In genomic region chr2:85564144-85564563, GRCh38 we compare ENCODE assay signal across 14 cellular contexts. TPM values are rescaled to one million over a fixed set of nuclear protein-coding genes. Genes with fewer than 3 reads are reported as not detected.
DNase-seq lines count a peak whose midpoint lies in the region; ATAC-seq and TF ChIP-seq lines count a peak whose summit lies in the region.
"Had no signal": no experiment of that assay in that cellular context is flagged by ENCODE, and none has a peak within 500 bp of the region (broad histone marks: within the 10 kb centered on the region; RNA-seq: fewer than 3 reads in every experiment).

No MANE protein-coding gene starts in this region.

- no peaks in the 10 kb centered on the region for H3K9me3 Mint-ChIP-seq in stimulated activated naive CD8-positive, alpha-beta T cell treated with anti-CD3 and anti-CD28 coated beads, Interleukin-15, Interleukin-2, amounts not matched to agents 100 ng/mL and 50 ng/mL, for 24 hours
- H3K9me3 Mint-ChIP-seq in activated naive CD8-positive, alpha-beta T cell treated with anti-CD3 and anti-CD28 coated beads, Interleukin-2, amount 10 ng/mL, durations not matched to agents 7 days and 5 days, result no peaks in the 10 kb centered on the region

- peaks cover 17% of the 10 kb centered on the region for H3K4me1 ChIP-seq in upper lobe of right lung

- no peaks in the 10 kb centered on the region for H3K36me3 Mint-ChIP-seq in stimulated activated naive CD8-positive, alpha-beta T cell treated with anti-CD3 and anti-CD28 coated beads, Interleukin-15, Interleukin-2, amounts not matched to agents 100 ng/mL and 50 ng/mL, for 24 hours (ENCODE audit: low read depth)
- H3K36me3 Mint-ChIP-seq in activated naive CD8-positive, alpha-beta T cell treated with anti-CD3 and anti-CD28 coated beads, Interleukin-2, amount 10 ng/mL, durations not matched to agents 7 days and 5 days, result no peaks in the 10 kb centered on the region

- no peak for DNase-seq in stimulated activated naive CD8-positive, alpha-beta T cell treated with anti-CD3 and anti-CD28 coated beads, Interleukin-15, Interleukin-2, amounts not matched to agents 100 U/mL and 50 U/mL, for 24 hours
- peak; percentile 90 for DNase-seq in MV-4-11 (lab: John Stamatoyannopoulos, UW)
- no peak for DNase-seq in activated naive CD8-positive, alpha-beta T cell treated with anti-CD3 and anti-CD28 coated beads, Interleukin-2, amount 10 ng/mL, durations not matched to agents 7 days and 5 days
- DNase-seq in upper lobe of right lung, result no peak
- DNase-seq in GF-D8 (lab: John Stamatoyannopoulos, UW), result no peak
- DNase-seq in hypothalamus (lab: John Stamatoyannopoulos, UW), result no peak
- DNase-seq in Ammon's horn (ENCODE audit: low spot score), result no peak
- DNase-seq: NCI-H2107; stimulated activated CD8-positive, alpha-beta memory T cell treated with anti-CD3 and anti-CD28 coated beads, Interleukin-4, amount 100 ng/mL, for 48 hours; transverse colon; WERI-Rb-1 had no signal

- ATAC-seq in stimulated activated naive CD8-positive, alpha-beta T cell treated with anti-CD3 and anti-CD28 coated beads, Interleukin-15, Interleukin-2, amounts not matched to agents 100 U/mL and 50 U/mL, for 24 hours, result no peak
- no peak for ATAC-seq in activated naive CD8-positive, alpha-beta T cell treated with anti-CD3 and anti-CD28 coated beads, Interleukin-2, amount 10 ng/mL, durations not matched to agents 7 days and 5 days (ENCODE audit: low read depth)
- ATAC-seq in upper lobe of right lung, result peak; percentile 31

- no peak for TF ChIP-seq CTCF in upper lobe of right lung (IDR thresholded peaks at IDR 0.05)

- H3K27me3 ChIP-seq in upper lobe of right lung, result no peaks in the 10 kb centered on the region
- H3K27me3 ChIP-seq: transverse colon had no signal

- no peaks in the 10 kb centered on the region for H3K27me3 Mint-ChIP-seq in stimulated activated naive CD8-positive, alpha-beta T cell treated with anti-CD3 and anti-CD28 coated beads, Interleukin-15, Interleukin-2, amounts not matched to agents 100 ng/mL and 50 ng/mL, for 24 hours
- H3K27me3 Mint-ChIP-seq in activated naive CD8-positive, alpha-beta T cell treated with anti-CD3 and anti-CD28 coated beads, Interleukin-2, amount 10 ng/mL, durations not matched to agents 7 days and 5 days, result no peaks in the 10 kb centered on the region

- no peaks in the 10 kb centered on the region for H3K9me3 ChIP-seq in upper lobe of right lung
- H3K9me3 ChIP-seq: HAP-1, transverse colon had no signal

- peaks cover 2% of the 10 kb centered on the region for H3K36me3 ChIP-seq in upper lobe of right lung
- H3K36me3 ChIP-seq: transverse colon had no signal

- H3K4me1 Mint-ChIP-seq in stimulated activated naive CD8-positive, alpha-beta T cell treated with anti-CD3 and anti-CD28 coated beads, Interleukin-15, Interleukin-2, amounts not matched to agents 100 ng/mL and 50 ng/mL, for 24 hours (ENCODE audit: low read depth), result peaks cover 34% of the 10 kb centered on the region
- peaks cover 24% of the 10 kb centered on the region for H3K4me1 Mint-ChIP-seq in activated naive CD8-positive, alpha-beta T cell treated with anti-CD3 and anti-CD28 coated beads, Interleukin-2, amount 10 ng/mL, durations not matched to agents 7 days and 5 days

- peak overlapping the region; percentile 41 for H3K27ac Mint-ChIP-seq in stimulated activated naive CD8-positive, alpha-beta T cell treated with anti-CD3 and anti-CD28 coated beads, Interleukin-15, Interleukin-2, amounts not matched to agents 100 ng/mL and 50 ng/mL, for 24 hours
- H3K27ac Mint-ChIP-seq in activated naive CD8-positive, alpha-beta T cell treated with anti-CD3 and anti-CD28 coated beads, Interleukin-2, amount 10 ng/mL, durations not matched to agents 7 days and 5 days, result peak overlapping the region; percentile 37

- intact Hi-C loops in upper lobe of right lung (cut with DNase I), result no loop called here

- H3K4me3 ChIP-seq in upper lobe of right lung, result no peak overlapping the region
- H3K4me3 ChIP-seq: HAP-1, transverse colon had no signal

- H3K4me3 Mint-ChIP-seq in stimulated activated naive CD8-positive, alpha-beta T cell treated with anti-CD3 and anti-CD28 coated beads, Interleukin-15, Interleukin-2, amounts not matched to agents 100 ng/mL and 50 ng/mL, for 24 hours, result no peak overlapping the region
- peak overlapping the region; percentile 5 for H3K4me3 Mint-ChIP-seq in activated naive CD8-positive, alpha-beta T cell treated with anti-CD3 and anti-CD28 coated beads, Interleukin-2, amount 10 ng/mL, durations not matched to agents 7 days and 5 days

- H3K27ac ChIP-seq in upper lobe of right lung, result no peak overlapping the region
- H3K27ac ChIP-seq: transverse colon, WERI-Rb-1 had no signal

- POLR2A ChIA-PET in activated naive CD8-positive, alpha-beta T cell treated with anti-CD3 and anti-CD28 coated beads, Interleukin-2, amount 10 ng/mL, durations not matched to agents 7 days and 5 days (lab: Charles Lee), result interaction anchor here (0.6 to 1.3 kb wide), 2 partner anchors 25 to 145 kb away, joined by 3 to 6 read pairs; partner anchors contain the start of genes MAT2A and SH2D6

RNA-seq across cellular contexts. Expression of gene GGCX, which starts 2.9 kb away (rescaled TPM):
- 10 to 100 TPM; 24.8 to 26.8 TPM for total RNA-seq in activated naive CD8-positive, alpha-beta T cell treated with anti-CD3 and anti-CD28 coated beads, Interleukin-2, amount 10 ng/mL, durations not matched to agents 7 days and 5 days
- 73.2 TPM for total RNA-seq in upper lobe of right lung

RNA-seq across cellular contexts. Expression of gene VAMP8, which starts 13.2 kb away (rescaled TPM):
- total RNA-seq in activated naive CD8-positive, alpha-beta T cell treated with anti-CD3 and anti-CD28 coated beads, Interleukin-2, amount 10 ng/mL, durations not matched to agents 7 days and 5 days, result 100 to 1,000 TPM; 128 to 135 TPM
- total RNA-seq in upper lobe of right lung, result 235 TPM

RNA-seq across cellular contexts. Expression of gene VAMP5, which starts 20.1 kb away (rescaled TPM):
- 10 to 100 TPM; 66.7 to 70.8 TPM for total RNA-seq in activated naive CD8-positive, alpha-beta T cell treated with anti-CD3 and anti-CD28 coated beads, Interleukin-2, amount 10 ng/mL, durations not matched to agents 7 days and 5 days
- total RNA-seq in upper lobe of right lung, result 84.8 TPM
- total RNA-seq: SK-MEL-5 had no signal

RNA-seq across cellular contexts. Expression of gene MAT2A, which starts 25.2 kb away (rescaled TPM):
- 100 to 1,000 TPM; 218 to 222 TPM for total RNA-seq in activated naive CD8-positive, alpha-beta T cell treated with anti-CD3 and anti-CD28 coated beads, Interleukin-2, amount 10 ng/mL, durations not matched to agents 7 days and 5 days
- total RNA-seq in upper lobe of right lung, result 212 TPM

RNA-seq across cellular contexts. Expression of gene RNF181, which starts 31.4 kb away (rescaled TPM):
- 10 to 100 TPM; 96.4 to 97.4 TPM for total RNA-seq in activated naive CD8-positive, alpha-beta T cell treated with anti-CD3 and anti-CD28 coated beads, Interleukin-2, amount 10 ng/mL, durations not matched to agents 7 days and 5 days
- 85.9 TPM for total RNA-seq in upper lobe of right lung
